Comparison of ENCODE assay signal across 19 cellular contexts in genomic region chr11:119520400-119520799, GRCh38.
"Had no signal": no experiment of that assay in that cellular context is flagged by ENCODE, and none has a peak within 500 bp of the region (broad histone marks: within the 10 kb centered on the region; RNA-seq: fewer than 3 reads in every experiment).

No MANE protein-coding gene starts in this region.

- ATAC-seq: activated CD8-positive, alpha-beta T cell treated with anti-CD3 and anti-CD28 coated beads, Interleukin-2, amount 10 ng/mL, durations not matched to agents 7 days and 5 days; activated naive CD8-positive, alpha-beta T cell treated with anti-CD3 and anti-CD28 coated beads, Interleukin-2, amount 50 U/mL, for 24 hours; left lung; stimulated activated naive CD8-positive, alpha-beta T cell treated with anti-CD3 and anti-CD28 coated beads, Interleukin-15, Interleukin-2, amounts not matched to agents 100 U/mL and 50 U/mL, for 24 hours had no signal

- H3K27ac ChIP-seq: left lung, tibial artery had no signal

- H3K36me3 ChIP-seq: left lung, tibial artery had no signal

- H3K4me3 ChIP-seq: left lung, tibial artery had no signal

- H3K9me3 ChIP-seq: left lung, tibial artery had no signal

- H3K36me3 Mint-ChIP-seq: activated naive CD4-positive, alpha-beta T cell treated with anti-CD3 and anti-CD28 coated beads, Interleukin-2, amount 10 ng/mL, durations not matched to agents 7 days and 5 days; brain had no signal

- FAIRE-seq: colon, frontal cortex, keratinocyte, urothelium cell line had no signal

- H3K4me3 Mint-ChIP-seq: activated CD4-positive, alpha-beta T cell treated with anti-CD3 and anti-CD28 coated beads, Interleukin-2, amount 10 ng/mL, durations not matched to agents 7 days and 5 days; activated CD8-positive, alpha-beta T cell treated with anti-CD3 and anti-CD28 coated beads, Interleukin-2, amount 10 ng/mL, durations not matched to agents 7 days and 5 days; activated naive CD4-positive, alpha-beta T cell treated with anti-CD3 and anti-CD28 coated beads, Interleukin-2, amount 10 ng/mL, durations not matched to agents 7 days and 5 days; activated naive CD8-positive, alpha-beta T cell treated with anti-CD3 and anti-CD28 coated beads, Interleukin-2, amount 50 U/mL, for 24 hours; activated T-cell treated with anti-CD3 and anti-CD28 coated beads, Interleukin-2, amount 50 U/mL, for 24 hours; nephron had no signal

- H3K9me3 Mint-ChIP-seq: activated CD4-positive, alpha-beta T cell treated with anti-CD3 and anti-CD28 coated beads, Interleukin-2, amount 10 ng/mL, durations not matched to agents 7 days and 5 days; activated naive CD4-positive, alpha-beta T cell treated with anti-CD3 and anti-CD28 coated beads, Interleukin-2, amount 10 ng/mL, durations not matched to agents 7 days and 5 days; activated naive CD8-positive, alpha-beta T cell treated with anti-CD3 and anti-CD28 coated beads, Interleukin-2, amount 50 U/mL, for 24 hours; activated T-cell treated with anti-CD3 and anti-CD28 coated beads, Interleukin-2, amount 50 U/mL, for 24 hours; activated T-helper 2 cell treated with anti-CD3 and anti-CD28 coated beads, Interferon-gamma antibody, Interleukin-2, Interleukin-4, amounts not matched to agents 10 μg/mL and 5 μg/mL and 100 μg/mL, durations not matched to agents 14 hours and 24 hours and 36 hours; brain; nephron had no signal

- H3K4me1 Mint-ChIP-seq: activated CD4-positive, alpha-beta T cell treated with anti-CD3 and anti-CD28 coated beads, Interleukin-2, amount 10 ng/mL, durations not matched to agents 7 days and 5 days; activated naive CD4-positive, alpha-beta T cell treated with anti-CD3 and anti-CD28 coated beads, Interleukin-2, amount 10 ng/mL, durations not matched to agents 7 days and 5 days; activated naive CD8-positive, alpha-beta T cell treated with anti-CD3 and anti-CD28 coated beads, Interleukin-2, amount 50 U/mL, for 24 hours; nephron had no signal

- H3K27ac Mint-ChIP-seq: activated CD4-positive, alpha-beta T cell treated with anti-CD3 and anti-CD28 coated beads, Interleukin-2, amount 10 ng/mL, durations not matched to agents 7 days and 5 days; activated CD8-positive, alpha-beta T cell treated with anti-CD3 and anti-CD28 coated beads, Interleukin-2, amount 10 ng/mL, durations not matched to agents 7 days and 5 days; activated naive CD4-positive, alpha-beta T cell treated with anti-CD3 and anti-CD28 coated beads, Interleukin-2, amount 10 ng/mL, durations not matched to agents 7 days and 5 days; activated naive CD8-positive, alpha-beta T cell treated with anti-CD3 and anti-CD28 coated beads, Interleukin-2, amount 50 U/mL, for 24 hours; activated T-cell treated with anti-CD3 and anti-CD28 coated beads, Interleukin-2, amount 50 U/mL, for 24 hours; activated T-helper 2 cell treated with anti-CD3 and anti-CD28 coated beads, Interferon-gamma antibody, Interleukin-2, Interleukin-4, amounts not matched to agents 10 μg/mL and 5 μg/mL and 100 μg/mL, durations not matched to agents 14 hours and 24 hours and 36 hours; nephron had no signal

- H3K27me3 Mint-ChIP-seq: activated CD4-positive, alpha-beta T cell treated with anti-CD3 and anti-CD28 coated beads, Interleukin-2, amount 10 ng/mL, durations not matched to agents 7 days and 5 days had no signal

- DNase-seq: activated CD4-positive, alpha-beta T cell treated with anti-CD3 and anti-CD28 coated beads, Interleukin-2, amount 10 ng/mL, durations not matched to agents 7 days and 5 days; activated CD8-positive, alpha-beta T cell treated with anti-CD3 and anti-CD28 coated beads, Interleukin-2, amount 10 ng/mL, durations not matched to agents 7 days and 5 days; activated naive CD4-positive, alpha-beta T cell treated with anti-CD3 and anti-CD28 coated beads, Interleukin-2, amount 10 ng/mL, durations not matched to agents 7 days and 5 days; activated naive CD8-positive, alpha-beta T cell treated with anti-CD3 and anti-CD28 coated beads, Interleukin-2, amount 50 U/mL, for 24 hours; activated T-cell treated with anti-CD3 and anti-CD28 coated beads, Interleukin-2, amount 50 U/mL, for 24 hours; left lung; midbrain; retina; stimulated activated CD4-positive, alpha-beta T cell treated with anti-CD3 and anti-CD28 coated beads, Interleukin-2, amount 100 ng/mL, for 24 hours; stimulated activated naive CD8-positive, alpha-beta T cell treated with anti-CD3 and anti-CD28 coated beads, Interleukin-15, Interleukin-2, amounts not matched to agents 100 U/mL and 50 U/mL, for 24 hours; substantia nigra; tibial artery had no signal

- H3K4me1 ChIP-seq: tibial artery had no signal
